Comparison of ENCODE assay signal across 7 cellular contexts in the genomic region with DNA sequence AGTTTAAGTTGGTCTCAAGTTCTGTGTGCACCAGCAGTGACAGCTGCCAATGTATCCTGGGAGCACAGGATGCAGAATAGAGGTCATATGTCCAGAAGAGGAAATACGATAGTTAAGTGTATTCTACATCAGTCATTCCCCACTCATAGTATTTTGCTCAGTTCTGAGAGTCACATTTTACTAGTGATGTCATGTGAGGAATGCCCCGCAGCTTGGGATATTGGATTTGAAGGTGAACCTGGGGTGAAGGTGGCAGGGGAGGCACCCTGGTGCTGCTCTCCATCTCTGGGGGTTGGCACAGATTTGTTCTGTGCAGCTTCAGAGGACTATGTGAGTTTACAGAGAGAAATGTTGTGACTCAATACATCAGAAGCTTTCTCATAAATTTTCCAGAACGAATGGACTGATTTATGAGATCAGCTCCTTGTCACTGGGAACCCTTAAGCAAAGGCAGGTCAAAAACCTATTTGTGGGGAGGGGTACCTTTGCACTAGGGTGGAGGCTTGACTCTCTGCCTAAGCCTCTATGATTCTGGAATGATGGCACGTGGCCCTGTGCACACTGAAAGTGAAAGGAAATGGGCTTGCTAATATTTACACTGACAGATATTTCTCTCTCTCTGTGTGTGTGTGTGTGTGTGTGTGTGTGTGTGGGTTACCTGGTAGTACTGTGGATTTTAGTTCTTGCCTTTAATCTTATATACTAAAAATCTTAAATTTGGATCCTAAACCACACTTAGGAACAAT.
A peak's percentile ranks its signal among the peaks of the same experiment; 100 is the strongest.
DNase-seq lines count a peak whose midpoint lies in the region; ATAC-seq and TF ChIP-seq lines count a peak whose summit lies in the region.

No MANE protein-coding gene starts in this region.

- DNase-seq in GM19238 (ENCODE audit: insufficient read length, low spot score) (peak; percentile 3), T-helper 1 cell (peak in 3 of 5 donors; percentile 5 to 49 (median 33)), epithelial cell of proximal tubule (ENCODE audit: low read depth) (no peak), HAP-1 (ENCODE audit: low spot score in 2 of 2) (no peak), NCI-H1436 treated with DMSO at 0.1 percent for 48 hours (lab: John Stamatoyannopoulos, UW) (no peak)
- DNase-seq in stimulated activated naive B cell treated with anti-CD40 and anti-IgM and Interleukin-4, amounts not matched to agents 10 μg/mL and 1 μg/mL and 100 μg/mL, for 72 hours: no peak

- H3K9me3 ChIP-seq in HAP-1: no peaks in the 10 kb centered on the region

- H3K27me3 Mint-ChIP-seq in stimulated activated naive B cell treated with anti-CD40 and anti-IgM and Interleukin-4, amounts not matched to agents 10 μg/mL and 1 μg/mL and 100 μg/mL, for 72 hours: no peaks in the 10 kb centered on the region

- H3K4me1 ChIP-seq in HAP-1: no peaks in the 10 kb centered on the region

- H3K36me3 Mint-ChIP-seq in stimulated activated naive B cell treated with anti-CD40 and anti-IgM and Interleukin-4, amounts not matched to agents 10 μg/mL and 1 μg/mL and 100 μg/mL, for 72 hours: peaks cover 3 to 5% of the 10 kb centered on the region in 2 donors

- H3K27ac Mint-ChIP-seq in stimulated activated naive B cell treated with anti-CD40 and anti-IgM and Interleukin-4, amounts not matched to agents 10 μg/mL and 1 μg/mL and 100 μg/mL, for 72 hours: peak overlapping the region; percentile 84

- no peak for TF ChIP-seq CTCF in epithelial cell of proximal tubule (conservative IDR thresholded peaks at IDR 0.05; ENCODE audit: low read depth, low read length)

- peak overlapping the region; percentile 58 to 85 for H3K4me3 Mint-ChIP-seq in stimulated activated naive B cell treated with anti-CD40 and anti-IgM and Interleukin-4, amounts not matched to agents 10 μg/mL and 1 μg/mL and 100 μg/mL, for 72 hours

- H3K27me3 ChIP-seq in HAP-1 (ENCODE audit: low read depth): no peaks in the 10 kb centered on the region

- peaks cover 2 to 3% of the 10 kb centered on the region in 2 donors for H3K9me3 Mint-ChIP-seq in stimulated activated naive B cell treated with anti-CD40 and anti-IgM and Interleukin-4, amounts not matched to agents 10 μg/mL and 1 μg/mL and 100 μg/mL, for 72 hours

- in situ Hi-C loops in HAP-1 (cut with MboI; ENCODE audit: low sequenced_read_pairs): no loop called here

- H3K4me1 Mint-ChIP-seq in stimulated activated naive B cell treated with anti-CD40 and anti-IgM and Interleukin-4, amounts not matched to agents 10 μg/mL and 1 μg/mL and 100 μg/mL, for 72 hours: peaks cover 14 to 20% of the 10 kb centered on the region in 2 donors

- H3K36me3 ChIP-seq in HAP-1 (replicated peaks): no peaks in the 10 kb centered on the region

- H3K4me3 ChIP-seq in epithelial cell of proximal tubule (ENCODE audit: low read depth, low read length): peak overlapping the region; percentile 27
- no peak overlapping the region for H3K4me3 ChIP-seq in HAP-1

- peak; percentile 70 for ATAC-seq in HG02981 (IDR thresholded peaks at IDR 0.05; ENCODE audit: unreplicated experiment)
- ATAC-seq in stimulated activated naive B cell treated with anti-CD40 and anti-IgM and Interleukin-4, amounts not matched to agents 10 μg/mL and 1 μg/mL and 100 μg/mL, for 72 hours (replicated peaks): peak in 1 of 2 donors; percentile 36

Comparison
In these comparisons a context has a peak if more than half of its experiments do, and no peak if none do; other contexts are left out.
1. DNase-seq: peak in GM19238 (single experiment) and T-helper 1 cell (3 of 5); none in epithelial cell of proximal tubule (single experiment), stimulated activated naive B cell treated with anti-CD40 and anti-IgM and Interleukin-4, amounts not matched to agents 10 μg/mL and 1 μg/mL and 100 μg/mL, for 72 hours (single experiment), HAP-1 (0 of 2) and NCI-H1436 treated with DMSO at 0.1 percent for 48 hours (single experiment).